2 cellular contexts compared by ENCODE assay signal in genomic region chr3:52834871-52835501, GRCh38.
TF ChIP-seq lines count a peak whose summit lies in the region.

TSS of gene MUSTN1 (minus strand) at chr3:52835019. CDS start at chr3:52834948, 71 bp downstream.

TF ChIP-seq in GM23338, 12 proteins besides CTCF, POLR2A, EP300 and RAD21 (continued from another document):
- TF ChIP-seq CREB1 (CRISPR knock-in tag; IDR thresholded peaks at IDR 0.05; ENCODE audit: low read depth): no peak
- no peak for TF ChIP-seq ZNF331 (CRISPR knock-in tag; IDR thresholded peaks at IDR 0.05; ENCODE audit: low read depth)
- no peak for TF ChIP-seq ETS1 (IDR thresholded peaks at IDR 0.05)
- TF ChIP-seq JUNB (IDR thresholded peaks at IDR 0.05; ENCODE audit: unreplicated experiment): no peak
- no peak for TF ChIP-seq ZNF114 (CRISPR knock-in tag; IDR thresholded peaks at IDR 0.05)
- TF ChIP-seq NANOG (IDR thresholded peaks at IDR 0.05; ENCODE audit: borderline replicate concordance): no peak
- TF ChIP-seq STAT1 (IDR thresholded peaks at IDR 0.05; ENCODE audit: unreplicated experiment): no peak
- TF ChIP-seq POLR2AphosphoS5 (IDR thresholded peaks at IDR 0.05; ENCODE audit: low read depth): no peak
TF ChIP-seq in GM23338: peak in this region for 0.

TF ChIP-seq in SK-N-SH treated with all-trans-retinoic acid at 6 μM for 48 hours, 23 proteins besides CTCF, POLR2A, EP300 and RAD21 (continued from another document):
- TF ChIP-seq POU6F1 (CRISPR knock-in tag; IDR thresholded peaks at IDR 0.05; ENCODE audit: borderline replicate concordance, low read depth) (no peak), CREB5 (CRISPR knock-in tag; IDR thresholded peaks at IDR 0.05; ENCODE audit: low read depth) (no peak), ARNTL (CRISPR knock-in tag; IDR thresholded peaks at IDR 0.05; ENCODE audit: borderline replicate concordance, low read depth) (no peak), GLIS3 (CRISPR knock-in tag; IDR thresholded peaks at IDR 0.05) (no peak), PPARA (CRISPR knock-in tag; IDR thresholded peaks at IDR 0.05; ENCODE audit: borderline replicate concordance) (no peak), ISL1 (CRISPR knock-in tag; IDR thresholded peaks at IDR 0.05) (no peak), RARB (CRISPR knock-in tag; IDR thresholded peaks at IDR 0.05) (no peak), PATZ1 (CRISPR knock-in tag; IDR thresholded peaks at IDR 0.05; ENCODE audit: borderline replicate concordance) (no peak)
- TF ChIP-seq, protein P1, sequence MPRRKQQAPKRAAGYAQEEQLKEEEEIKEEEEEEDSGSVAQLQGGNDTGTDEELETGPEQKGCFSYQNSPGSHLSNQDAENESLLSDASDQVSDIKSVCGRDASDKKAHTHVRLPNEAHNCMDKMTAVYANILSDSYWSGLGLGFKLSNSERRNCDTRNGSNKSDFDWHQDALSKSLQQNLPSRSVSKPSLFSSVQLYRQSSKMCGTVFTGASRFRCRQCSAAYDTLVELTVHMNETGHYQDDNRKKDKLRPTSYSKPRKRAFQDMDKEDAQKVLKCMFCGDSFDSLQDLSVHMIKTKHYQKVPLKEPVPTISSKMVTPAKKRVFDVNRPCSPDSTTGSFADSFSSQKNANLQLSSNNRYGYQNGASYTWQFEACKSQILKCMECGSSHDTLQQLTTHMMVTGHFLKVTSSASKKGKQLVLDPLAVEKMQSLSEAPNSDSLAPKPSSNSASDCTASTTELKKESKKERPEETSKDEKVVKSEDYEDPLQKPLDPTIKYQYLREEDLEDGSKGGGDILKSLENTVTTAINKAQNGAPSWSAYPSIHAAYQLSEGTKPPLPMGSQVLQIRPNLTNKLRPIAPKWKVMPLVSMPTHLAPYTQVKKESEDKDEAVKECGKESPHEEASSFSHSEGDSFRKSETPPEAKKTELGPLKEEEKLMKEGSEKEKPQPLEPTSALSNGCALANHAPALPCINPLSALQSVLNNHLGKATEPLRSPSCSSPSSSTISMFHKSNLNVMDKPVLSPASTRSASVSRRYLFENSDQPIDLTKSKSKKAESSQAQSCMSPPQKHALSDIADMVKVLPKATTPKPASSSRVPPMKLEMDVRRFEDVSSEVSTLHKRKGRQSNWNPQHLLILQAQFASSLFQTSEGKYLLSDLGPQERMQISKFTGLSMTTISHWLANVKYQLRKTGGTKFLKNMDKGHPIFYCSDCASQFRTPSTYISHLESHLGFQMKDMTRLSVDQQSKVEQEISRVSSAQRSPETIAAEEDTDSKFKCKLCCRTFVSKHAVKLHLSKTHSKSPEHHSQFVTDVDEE (CRISPR knock-in tag; IDR thresholded peaks at IDR 0.05): no peak
TF ChIP-seq in SK-N-SH treated with all-trans-retinoic acid at 6 μM for 48 hours: peak in this region for 0.
